In the genomic region with DNA sequence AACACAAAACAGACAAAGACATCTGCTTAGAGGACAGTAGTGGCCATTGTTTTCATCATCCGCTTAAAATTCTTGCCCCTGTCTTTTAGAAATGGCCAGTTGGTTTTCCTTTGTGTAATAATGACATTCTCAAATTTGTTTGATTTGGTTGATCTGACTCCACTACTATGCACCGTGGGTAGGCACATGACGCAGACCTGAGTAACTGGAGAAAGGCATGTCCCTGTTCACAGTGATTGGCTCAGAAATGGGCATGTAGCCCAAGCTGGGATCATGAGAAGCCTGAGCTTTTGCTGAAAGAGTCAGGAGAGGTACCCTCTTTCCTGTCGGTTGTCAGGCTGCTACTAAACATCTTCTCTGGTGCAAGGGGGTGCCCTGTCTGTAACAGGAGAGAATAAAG, we compare ENCODE assay signal across 1 cellular context.
TF ChIP-seq lines count a peak whose summit lies in the region.

No MANE protein-coding gene starts in this region.

TF ChIP-seq in GM23338, 12 proteins besides CTCF, POLR2A, EP300 and RAD21 (continued from another document):
- TF ChIP-seq, protein P1, sequence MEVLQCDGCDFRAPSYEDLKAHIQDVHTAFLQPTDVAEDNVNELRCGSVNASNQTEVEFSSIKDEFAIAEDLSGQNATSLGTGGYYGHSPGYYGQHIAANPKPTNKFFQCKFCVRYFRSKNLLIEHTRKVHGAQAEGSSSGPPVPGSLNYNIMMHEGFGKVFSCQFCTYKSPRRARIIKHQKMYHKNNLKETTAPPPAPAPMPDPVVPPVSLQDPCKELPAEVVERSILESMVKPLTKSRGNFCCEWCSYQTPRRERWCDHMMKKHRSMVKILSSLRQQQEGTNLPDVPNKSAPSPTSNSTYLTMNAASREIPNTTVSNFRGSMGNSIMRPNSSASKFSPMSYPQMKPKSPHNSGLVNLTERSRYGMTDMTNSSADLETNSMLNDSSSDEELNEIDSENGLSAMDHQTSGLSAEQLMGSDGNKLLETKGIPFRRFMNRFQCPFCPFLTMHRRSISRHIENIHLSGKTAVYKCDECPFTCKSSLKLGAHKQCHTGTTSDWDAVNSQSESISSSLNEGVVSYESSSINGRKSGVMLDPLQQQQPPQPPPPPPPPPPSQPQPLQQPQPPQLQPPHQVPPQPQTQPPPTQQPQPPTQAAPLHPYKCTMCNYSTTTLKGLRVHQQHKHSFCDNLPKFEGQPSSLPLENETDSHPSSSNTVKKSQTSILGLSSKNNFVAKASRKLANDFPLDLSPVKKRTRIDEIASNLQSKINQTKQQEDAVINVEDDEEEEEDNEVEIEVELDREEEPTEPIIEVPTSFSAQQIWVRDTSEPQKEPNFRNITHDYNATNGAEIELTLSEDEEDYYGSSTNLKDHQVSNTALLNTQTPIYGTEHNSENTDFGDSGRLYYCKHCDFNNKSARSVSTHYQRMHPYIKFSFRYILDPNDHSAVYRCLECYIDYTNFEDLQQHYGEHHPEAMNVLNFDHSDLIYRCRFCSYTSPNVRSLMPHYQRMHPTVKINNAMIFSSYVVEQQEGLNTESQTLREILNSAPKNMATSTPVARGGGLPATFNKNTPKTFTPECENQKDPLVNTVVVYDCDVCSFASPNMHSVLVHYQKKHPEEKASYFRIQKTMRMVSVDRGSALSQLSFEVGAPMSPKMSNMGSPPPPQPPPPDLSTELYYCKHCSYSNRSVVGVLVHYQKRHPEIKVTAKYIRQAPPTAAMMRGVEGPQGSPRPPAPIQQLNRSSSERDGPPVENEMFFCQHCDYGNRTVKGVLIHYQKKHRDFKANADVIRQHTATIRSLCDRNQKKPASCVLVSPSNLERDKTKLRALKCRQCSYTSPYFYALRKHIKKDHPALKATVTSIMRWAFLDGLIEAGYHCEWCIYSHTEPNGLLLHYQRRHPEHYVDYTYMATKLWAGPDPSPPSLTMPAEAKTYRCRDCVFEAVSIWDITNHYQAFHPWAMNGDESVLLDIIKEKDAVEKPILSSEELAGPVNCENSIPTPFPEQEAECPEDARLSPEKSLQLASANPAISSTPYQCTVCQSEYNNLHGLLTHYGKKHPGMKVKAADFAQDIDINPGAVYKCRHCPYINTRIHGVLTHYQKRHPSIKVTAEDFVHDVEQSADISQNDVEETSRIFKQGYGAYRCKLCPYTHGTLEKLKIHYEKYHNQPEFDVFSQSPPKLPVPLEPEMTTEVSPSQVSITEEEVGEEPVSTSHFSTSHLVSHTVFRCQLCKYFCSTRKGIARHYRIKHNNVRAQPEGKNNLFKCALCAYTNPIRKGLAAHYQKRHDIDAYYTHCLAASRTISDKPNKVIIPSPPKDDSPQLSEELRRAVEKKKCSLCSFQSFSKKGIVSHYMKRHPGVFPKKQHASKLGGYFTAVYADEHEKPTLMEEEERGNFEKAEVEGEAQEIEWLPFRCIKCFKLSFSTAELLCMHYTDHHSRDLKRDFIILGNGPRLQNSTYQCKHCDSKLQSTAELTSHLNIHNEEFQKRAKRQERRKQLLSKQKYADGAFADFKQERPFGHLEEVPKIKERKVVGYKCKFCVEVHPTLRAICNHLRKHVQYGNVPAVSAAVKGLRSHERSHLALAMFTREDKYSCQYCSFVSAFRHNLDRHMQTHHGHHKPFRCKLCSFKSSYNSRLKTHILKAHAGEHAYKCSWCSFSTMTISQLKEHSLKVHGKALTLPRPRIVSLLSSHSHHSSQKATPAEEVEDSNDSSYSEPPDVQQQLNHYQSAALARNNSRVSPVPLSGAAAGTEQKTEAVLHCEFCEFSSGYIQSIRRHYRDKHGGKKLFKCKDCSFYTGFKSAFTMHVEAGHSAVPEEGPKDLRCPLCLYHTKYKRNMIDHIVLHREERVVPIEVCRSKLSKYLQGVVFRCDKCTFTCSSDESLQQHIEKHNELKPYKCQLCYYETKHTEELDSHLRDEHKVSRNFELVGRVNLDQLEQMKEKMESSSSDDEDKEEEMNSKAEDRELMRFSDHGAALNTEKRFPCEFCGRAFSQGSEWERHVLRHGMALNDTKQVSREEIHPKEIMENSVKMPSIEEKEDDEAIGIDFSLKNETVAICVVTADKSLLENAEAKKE (CRISPR knock-in tag; IDR thresholded peaks at IDR 0.05), result no peak
- TF ChIP-seq, protein P2, sequence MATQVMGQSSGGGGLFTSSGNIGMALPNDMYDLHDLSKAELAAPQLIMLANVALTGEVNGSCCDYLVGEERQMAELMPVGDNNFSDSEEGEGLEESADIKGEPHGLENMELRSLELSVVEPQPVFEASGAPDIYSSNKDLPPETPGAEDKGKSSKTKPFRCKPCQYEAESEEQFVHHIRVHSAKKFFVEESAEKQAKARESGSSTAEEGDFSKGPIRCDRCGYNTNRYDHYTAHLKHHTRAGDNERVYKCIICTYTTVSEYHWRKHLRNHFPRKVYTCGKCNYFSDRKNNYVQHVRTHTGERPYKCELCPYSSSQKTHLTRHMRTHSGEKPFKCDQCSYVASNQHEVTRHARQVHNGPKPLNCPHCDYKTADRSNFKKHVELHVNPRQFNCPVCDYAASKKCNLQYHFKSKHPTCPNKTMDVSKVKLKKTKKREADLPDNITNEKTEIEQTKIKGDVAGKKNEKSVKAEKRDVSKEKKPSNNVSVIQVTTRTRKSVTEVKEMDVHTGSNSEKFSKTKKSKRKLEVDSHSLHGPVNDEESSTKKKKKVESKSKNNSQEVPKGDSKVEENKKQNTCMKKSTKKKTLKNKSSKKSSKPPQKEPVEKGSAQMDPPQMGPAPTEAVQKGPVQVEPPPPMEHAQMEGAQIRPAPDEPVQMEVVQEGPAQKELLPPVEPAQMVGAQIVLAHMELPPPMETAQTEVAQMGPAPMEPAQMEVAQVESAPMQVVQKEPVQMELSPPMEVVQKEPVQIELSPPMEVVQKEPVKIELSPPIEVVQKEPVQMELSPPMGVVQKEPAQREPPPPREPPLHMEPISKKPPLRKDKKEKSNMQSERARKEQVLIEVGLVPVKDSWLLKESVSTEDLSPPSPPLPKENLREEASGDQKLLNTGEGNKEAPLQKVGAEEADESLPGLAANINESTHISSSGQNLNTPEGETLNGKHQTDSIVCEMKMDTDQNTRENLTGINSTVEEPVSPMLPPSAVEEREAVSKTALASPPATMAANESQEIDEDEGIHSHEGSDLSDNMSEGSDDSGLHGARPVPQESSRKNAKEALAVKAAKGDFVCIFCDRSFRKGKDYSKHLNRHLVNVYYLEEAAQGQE (IDR thresholded peaks at IDR 0.05; ENCODE audit: unreplicated experiment), result no peak
- TF ChIP-seq ZNF114 (CRISPR knock-in tag; IDR thresholded peaks at IDR 0.05), result no peak
- TF ChIP-seq STAT1 (IDR thresholded peaks at IDR 0.05; ENCODE audit: unreplicated experiment), result no peak
- TF ChIP-seq, protein P3, sequence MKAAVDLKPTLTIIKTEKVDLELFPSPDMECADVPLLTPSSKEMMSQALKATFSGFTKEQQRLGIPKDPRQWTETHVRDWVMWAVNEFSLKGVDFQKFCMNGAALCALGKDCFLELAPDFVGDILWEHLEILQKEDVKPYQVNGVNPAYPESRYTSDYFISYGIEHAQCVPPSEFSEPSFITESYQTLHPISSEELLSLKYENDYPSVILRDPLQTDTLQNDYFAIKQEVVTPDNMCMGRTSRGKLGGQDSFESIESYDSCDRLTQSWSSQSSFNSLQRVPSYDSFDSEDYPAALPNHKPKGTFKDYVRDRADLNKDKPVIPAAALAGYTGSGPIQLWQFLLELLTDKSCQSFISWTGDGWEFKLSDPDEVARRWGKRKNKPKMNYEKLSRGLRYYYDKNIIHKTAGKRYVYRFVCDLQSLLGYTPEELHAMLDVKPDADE (IDR thresholded peaks at IDR 0.05), result no peak
- no peak for TF ChIP-seq EZH2phosphoT487 (IDR thresholded peaks at IDR 0.05; ENCODE audit: unreplicated experiment)
- no peak for TF ChIP-seq CREB1 (CRISPR knock-in tag; IDR thresholded peaks at IDR 0.05; ENCODE audit: low read depth)
- TF ChIP-seq POLR2AphosphoS5 (IDR thresholded peaks at IDR 0.05; ENCODE audit: low read depth), result no peak
- TF ChIP-seq JUNB (IDR thresholded peaks at IDR 0.05; ENCODE audit: unreplicated experiment), result no peak
- no peak for TF ChIP-seq EZH2 (IDR thresholded peaks at IDR 0.05; ENCODE audit: low read depth, unreplicated experiment)
- TF ChIP-seq NANOG (IDR thresholded peaks at IDR 0.05; ENCODE audit: borderline replicate concordance), result no peak
